Comparison of ENCODE assay signal across 8 cellular contexts in genomic region chr16:53504665-53505064, GRCh38. TPM values are rescaled to one million over a fixed set of nuclear protein-coding genes. Genes with fewer than 3 reads are reported as not detected.
A peak's percentile ranks its signal among the peaks of the same experiment; 100 is the strongest.
DNase-seq lines count a peak whose midpoint lies in the region; ATAC-seq, FAIRE-seq and TF ChIP-seq lines count a peak whose summit lies in the region.

No MANE protein-coding gene starts in this region.

- H3K4me3 Mint-ChIP-seq in naive thymus-derived CD8-positive, alpha-beta T cell = peak overlapping the region; percentile 87 to 98 (median 94)

- H3K27ac ChIP-seq in AG04450 (ENCODE audit: low read depth, low read length) (peak overlapping the region; percentile 47), OCI-LY1 (ENCODE audit: low read depth, low read length, poor library complexity, severe bottlenecking) (no peak overlapping the region), colonic mucosa (peak overlapping the region; percentile 94)

- H3K9me3 ChIP-seq in AG04450 (ENCODE audit: control insufficient read depth, insufficient read depth, low read length) (no peaks in the 10 kb centered on the region), OCI-LY1 (ENCODE audit: low read length) (no peaks in the 10 kb centered on the region), colonic mucosa (no peaks in the 10 kb centered on the region)

- peaks cover 5 to 8% (median 5%) of the 10 kb centered on the region in 3 donors for H3K36me3 Mint-ChIP-seq in naive thymus-derived CD8-positive, alpha-beta T cell

- no peaks in the 10 kb centered on the region for H3K9me3 Mint-ChIP-seq in naive thymus-derived CD8-positive, alpha-beta T cell

- POLR2A ChIA-PET in AG04450 (lab: Yijun Ruan, JAX) = interaction anchor here (0.6 to 0.7 kb wide), 3 partner anchors 8 to 408 kb away, joined by 3 to 7 read pairs (median 4); no protein-coding TSS in a partner anchor
- POLR2A ChIA-PET in naive thymus-derived CD8-positive, alpha-beta T cell (lab: Charles Lee) = interaction anchor here (0.7 to 19.6 kb wide), 6 partner anchors 19 to 132 kb away, joined by 4 to 316 read pairs (median 82); partner anchors contain the start of gene RBL2

- no peaks in the 10 kb centered on the region for H3K79me2 ChIP-seq in OCI-LY1 (ENCODE audit: insufficient read depth, low read length)

- peaks cover 15 to 49% (median 42%) of the 10 kb centered on the region in 4 donors for H3K4me1 Mint-ChIP-seq in naive thymus-derived CD8-positive, alpha-beta T cell

- no peak for FAIRE-seq in GM19239 (lab: Jason Lieb, UNC)

- no peak for TF ChIP-seq POLR2A in erythroblast (IDR thresholded peaks at IDR 0.05; ENCODE audit: low read length)

- no peaks in the 10 kb centered on the region for H3F3A ChIP-seq in OCI-LY1 (ENCODE audit: insufficient read depth, low read length)

- peak overlapping the region; percentile 92 to 98 (median 96) for H3K27ac Mint-ChIP-seq in naive thymus-derived CD8-positive, alpha-beta T cell

- H3K4me2 ChIP-seq in OCI-LY1 (ENCODE audit: low read length) = peak overlapping the region; percentile 87

- no peak overlapping the region for H2AFZ ChIP-seq in OCI-LY1 (ENCODE audit: low read length)

- H3K4me1 ChIP-seq in OCI-LY1 (ENCODE audit: insufficient read depth, low read length, severe bottlenecking) = peaks cover 19% of the 10 kb centered on the region
- peaks cover 3% of the 10 kb centered on the region for H3K4me1 ChIP-seq in colonic mucosa

- H3K9ac ChIP-seq in OCI-LY1 (ENCODE audit: low read length) (no peak overlapping the region; the same call in 1 of the 2 replicates), colonic mucosa (ENCODE audit: low read depth in 2 of 2, low read length in 2 of 2) (peak overlapping the region in 1 of 2 donors; percentile 74)

- CTCF ChIA-PET in AG04450 (lab: Charles Lee) = no interaction called here

- no peaks in the 10 kb centered on the region for H4K20me1 ChIP-seq in OCI-LY1 (ENCODE audit: insufficient read depth, low read length)

- DNase-seq in AG04450 (ENCODE audit: low read depth, low spot score) (no peak), colonic mucosa (no peak), DMS79 treated with DMSO at 0.1 percent for 48 hours (lab: John Stamatoyannopoulos, UW) (no peak), erythroblast (lab: John Stamatoyannopoulos, UW) (no peak), GM19239 (ENCODE audit: insufficient read length, low spot score) (no peak)
- peak in 4 of 10 donors; percentile 12 to 46 (median 16) for DNase-seq in naive thymus-derived CD8-positive, alpha-beta T cell
- no peak for DNase-seq in activated CD4-positive, CD25-positive, alpha-beta regulatory T cell treated with anti-CD3 and anti-CD28 coated beads, Interleukin-2, amount 50 U/mL, for 72 hours

- H3K4me3 ChIP-seq in AG04450 (ENCODE audit: low read depth, low read length) (no peak overlapping the region), OCI-LY1 (ENCODE audit: low read depth, low read length, poor library complexity, severe bottlenecking) (no peak overlapping the region), colonic mucosa (no peak overlapping the region)

- no peak for ATAC-seq in naive thymus-derived CD8-positive, alpha-beta T cell

- H3K27me3 Mint-ChIP-seq in naive thymus-derived CD8-positive, alpha-beta T cell = no peaks in the 10 kb centered on the region

- TF ChIP-seq CTCF in AG04450 (IDR thresholded peaks at IDR 0.05; ENCODE audit: low read depth, low read length) (no peak), OCI-LY1 (IDR thresholded peaks at IDR 0.05; ENCODE audit: low read length) (no peak), colonic mucosa (IDR thresholded peaks at IDR 0.05) (no peak)

- no peaks in the 10 kb centered on the region for H3K9me2 ChIP-seq in OCI-LY1 (ENCODE audit: low read depth, low read length)

- H3K36me3 ChIP-seq in OCI-LY1 (ENCODE audit: insufficient read depth, low read length) (no peaks in the 10 kb centered on the region), colonic mucosa (no peaks in the 10 kb centered on the region)

- intact Hi-C loops in colonic mucosa (cut with DNase I) = no loop called here

- H3K27me3 ChIP-seq in AG04450 (ENCODE audit: control insufficient read depth, insufficient read depth, low read length) (no peaks in the 10 kb centered on the region), OCI-LY1 (ENCODE audit: insufficient read depth, low read length) (peaks cover 5% of the 10 kb centered on the region), colonic mucosa (no peaks in the 10 kb centered on the region)

RNA-seq across cellular contexts. Expression of gene AKTIP, which starts 1.7 kb away (rescaled TPM):
- 27.2 and 28.5 TPM in 2 replicates for polyA plus RNA-seq in AG04450 (2011; rRNA removed)
- polyA minus RNA-seq in AG04450 (2011; rRNA and poly(A)+ RNA removed) = 17.5 and 22.8 TPM in 2 replicates
- 10 to 100 TPM; 27.1 to 30.2 TPM for total RNA-seq in colonic mucosa
- 100 to 1,000 TPM; 155 to 159 TPM for total RNA-seq in naive thymus-derived CD8-positive, alpha-beta T cell
- 100 to 1,000 TPM in 2 of 3 donors, 10 to 100 TPM in 1; 60.3 to 124 (median 114) TPM for polyA plus RNA-seq in naive thymus-derived CD8-positive, alpha-beta T cell

Comparison
In these comparisons a context has a peak if more than half of its experiments do, and no peak if none do; other contexts are left out.
1. RNA of gene AKTIP, which starts 1.7 kb away (total RNA-seq): 155 to 159 TPM in naive thymus-derived CD8-positive, alpha-beta T cell; 27.1 to 30.2 TPM in colonic mucosa; every median in the first group is over 4 times any median in the second.